8 cellular contexts compared by ENCODE assay signal in the genomic region with DNA sequence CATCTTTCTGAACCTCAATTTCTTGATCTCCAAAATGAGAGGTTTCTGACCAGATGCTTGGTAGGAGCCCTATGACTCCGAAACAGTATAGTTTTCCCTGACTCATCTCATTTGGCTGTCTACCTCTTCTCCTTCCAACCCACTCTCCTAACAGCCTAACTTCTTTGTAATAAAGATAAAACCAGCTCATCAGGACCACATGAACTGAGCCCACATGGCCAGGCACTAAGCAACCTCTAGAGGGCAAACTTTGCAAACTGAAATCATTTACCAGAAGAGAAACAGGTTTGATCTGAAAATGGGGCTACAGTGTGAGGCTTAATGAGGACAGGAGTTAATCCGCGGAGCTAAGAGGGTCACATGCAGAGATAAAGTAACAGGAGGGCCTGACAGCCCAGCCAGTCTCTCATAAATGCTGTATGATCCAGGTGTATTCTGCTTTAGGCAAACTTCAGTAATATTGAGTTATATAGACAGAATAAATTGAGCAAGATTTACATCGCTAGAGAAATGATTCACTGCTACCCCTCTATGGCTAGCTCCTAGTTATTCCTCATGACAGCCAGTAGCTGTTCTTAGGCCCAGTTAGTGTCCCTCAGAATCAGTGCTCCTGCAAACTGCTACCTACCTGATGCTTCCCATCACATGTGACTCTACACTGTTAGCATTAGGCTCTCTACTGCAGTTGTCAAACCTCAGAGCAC.
DNase-seq lines count a peak whose midpoint lies in the region; ATAC-seq, FAIRE-seq and TF ChIP-seq lines count a peak whose summit lies in the region.

No MANE protein-coding gene starts in this region.

- TF ChIP-seq CTCF in A673 (conservative IDR thresholded peaks at IDR 0.05; ENCODE audit: low read depth, low read length), result peak; percentile 92

- no peaks in the 10 kb centered on the region for H3K27me3 ChIP-seq in A673 (replicated peaks; ENCODE audit: insufficient read depth, low read depth, low read length, poor library complexity)

- CTCF ChIA-PET in A673 (lab: Charles Lee), result interaction anchor here (0.5 to 1.2 kb wide), 5 partner anchors 64 to 552 kb away, joined by 3 to 6 read pairs (median 4); no protein-coding TSS in a partner anchor

- peaks cover 7% of the 10 kb centered on the region for H3K4me1 ChIP-seq in A673 (ENCODE audit: insufficient read depth, low read length, poor library complexity, severe bottlenecking)

- intact Hi-C loops in A673 (cut with micrococcal nuclease; ENCODE audit: unreplicated experiment), result loop anchor here (1.0 kb wide), 3 partner anchors 63 to 552 kb away; no protein-coding TSS in a partner anchor

- ATAC-seq in HG02852 (IDR thresholded peaks at IDR 0.05; ENCODE audit: unreplicated experiment), result peak; percentile 88

- no peaks in the 10 kb centered on the region for H3K9me3 ChIP-seq in A673 (ENCODE audit: low read depth, low read length, poor library complexity, severe bottlenecking)

- no peak for TF ChIP-seq POLR2A in GM12892 (IDR thresholded peaks at IDR 0.05; ENCODE audit: low read depth, low read length)

- FAIRE-seq in GM12892 (lab: Jason Lieb, UNC), result peak; percentile 86

- no TSS peak for BruUV-seq in A673 (replicated peaks; lab: Mats Ljungman, UMichigan)

- H3K4me3 ChIP-seq in A673 (ENCODE audit: low read depth, low read length, poor library complexity, severe bottlenecking), result no peak overlapping the region

- peak; percentile 76 for DNase-seq in A673 (ENCODE audit: low spot score)
- DNase-seq in GM12892 (ENCODE audit: insufficient read length), result peak; percentile 38
- DNase-seq in NCI-H1105 treated with DMSO at 0.1 percent for 48 hours (lab: John Stamatoyannopoulos, UW), result peak; percentile 70
- peak; percentile 74 for DNase-seq in SW480 (ENCODE audit: low spot score)
- peak; percentile 32 for DNase-seq in brain pericyte (ENCODE audit: low read depth, low spot score)
- peak; percentile 73 for DNase-seq in iPS-NIHi7 (ENCODE audit: extremely low spot score)
- peak; percentile 23 for DNase-seq in stimulated activated CD4-positive, alpha-beta T cell treated with anti-CD3 and anti-CD28 coated beads, Interleukin-12 subunit alpha, Interleukin-12 subunit beta, amount 100 ng/mL, for 4 hours

- H3K36me3 ChIP-seq in A673 (ENCODE audit: insufficient read depth, low read length, poor library complexity, severe bottlenecking), result no peaks in the 10 kb centered on the region

- no peak overlapping the region for H3K27ac ChIP-seq in A673 (ENCODE audit: low read depth, low read length, poor library complexity, severe bottlenecking)

- POLR2A ChIA-PET in A673 (lab: Charles Lee; ENCODE audit: low non-redundant PET), result no interaction called here

Comparison
In these comparisons a context has a peak if more than half of its experiments do, and no peak if none do; other contexts are left out.
1. DNase-seq: peak in every context shown above with its lines; median percentile 76 in A673; 74 in SW480; 73 in iPS-NIHi7; 70 in NCI-H1105 treated with DMSO at 0.1 percent for 48 hours; 38 in GM12892; 32 in brain pericyte; 23 in stimulated activated CD4-positive, alpha-beta T cell treated with anti-CD3 and anti-CD28 coated beads, Interleukin-12 subunit alpha, Interleukin-12 subunit beta, amount 100 ng/mL, for 4 hours.